22 cellular contexts compared by ENCODE assay signal in the genomic region with DNA sequence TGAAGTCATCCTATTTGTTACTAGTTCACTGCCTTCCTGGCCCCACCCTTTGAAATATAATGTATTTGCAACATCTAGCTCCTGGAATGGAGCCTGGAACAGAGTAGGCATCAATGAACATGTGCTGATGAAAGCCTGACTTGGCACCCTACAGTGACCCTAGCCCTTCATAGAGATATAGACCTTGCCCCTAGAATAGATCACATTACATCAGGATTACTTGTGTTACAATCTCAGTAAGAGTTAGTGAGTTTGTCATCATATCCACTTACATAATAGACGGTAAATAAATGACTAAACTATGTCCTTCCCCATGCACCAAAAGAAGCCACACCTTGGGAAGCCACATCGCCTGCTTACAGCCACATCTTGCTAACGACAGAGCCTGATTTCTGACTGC.
"Had no signal": no experiment of that assay in that cellular context is flagged by ENCODE, and none has a peak within 500 bp of the region (broad histone marks: within the 10 kb centered on the region; RNA-seq: fewer than 3 reads in every experiment).

No MANE protein-coding gene starts in this region.

- DNase-seq: effector memory CD4-positive, alpha-beta T cell; foreskin keratinocyte; immature natural killer cell; kidney; left cardiac atrium; left ventricle myocardium superior; mucosa of descending colon; naive thymus-derived CD8-positive, alpha-beta T cell; psoas muscle; retina; spleen; stimulated activated CD4-positive, alpha-beta T cell treated with anti-CD3 and anti-CD28 coated beads, Interleukin-15, amount 100 ng/mL, for 24 hours; stimulated activated CD4-positive, alpha-beta T cell treated with anti-CD3 and anti-CD28 coated beads, Interleukin-1b, Interleukin-23, amount 100 ng/mL, for 48 hours; stimulated activated CD4-positive, alpha-beta T cell treated with anti-CD3 and anti-CD28 coated beads, Interleukin-4, amount 100 ng/mL, for 24 hours; tibial artery; upper lobe of right lung had no signal

- H3K9me3 ChIP-seq: mucosa of descending colon, neutrophil, psoas muscle, spleen, tibial artery, upper lobe of right lung, vagina had no signal

- H3K4me3 Mint-ChIP-seq: immature natural killer cell; naive thymus-derived CD8-positive, alpha-beta T cell; stimulated activated memory B cell treated with anti-CD40 and anti-IgM and Interleukin-4, amounts not matched to agents 10 μg/mL and 1 μg/mL and 100 μg/mL, for 72 hours; stimulated activated naive CD8-positive, alpha-beta T cell treated with anti-CD3 and anti-CD28 coated beads, Interleukin-15, Interleukin-2, amounts not matched to agents 100 ng/mL and 50 ng/mL, for 24 hours had no signal

- H3K36me3 ChIP-seq: neutrophil, spleen, tibial artery, upper lobe of right lung, vagina had no signal

- H3K4me1 Mint-ChIP-seq: immature natural killer cell; naive thymus-derived CD8-positive, alpha-beta T cell; stimulated activated memory B cell treated with anti-CD40 and anti-IgM and Interleukin-4, amounts not matched to agents 10 μg/mL and 1 μg/mL and 100 μg/mL, for 72 hours had no signal

- H3K27me3 Mint-ChIP-seq: stimulated activated memory B cell treated with anti-CD40 and anti-IgM and Interleukin-4, amounts not matched to agents 10 μg/mL and 1 μg/mL and 100 μg/mL, for 72 hours had no signal

- FAIRE-seq: endometrium, kidney had no signal

- H3K27me3 ChIP-seq: foreskin keratinocyte, spleen, upper lobe of right lung, vagina had no signal

- H3K4me3 ChIP-seq: mucosa of descending colon, psoas muscle, spleen, tibial artery, upper lobe of right lung, vagina had no signal

- H3K27ac Mint-ChIP-seq: immature natural killer cell; naive thymus-derived CD8-positive, alpha-beta T cell; stimulated activated memory B cell treated with anti-CD40 and anti-IgM and Interleukin-4, amounts not matched to agents 10 μg/mL and 1 μg/mL and 100 μg/mL, for 72 hours; stimulated activated naive CD8-positive, alpha-beta T cell treated with anti-CD3 and anti-CD28 coated beads, Interleukin-15, Interleukin-2, amounts not matched to agents 100 ng/mL and 50 ng/mL, for 24 hours had no signal

- H3K36me3 Mint-ChIP-seq: immature natural killer cell; naive thymus-derived CD8-positive, alpha-beta T cell; stimulated activated memory B cell treated with anti-CD40 and anti-IgM and Interleukin-4, amounts not matched to agents 10 μg/mL and 1 μg/mL and 100 μg/mL, for 72 hours had no signal

- ATAC-seq: foreskin keratinocyte; left cardiac atrium; left ventricle myocardium superior; mucosa of descending colon; naive thymus-derived CD8-positive, alpha-beta T cell; psoas muscle; sciatic nerve; stimulated activated memory B cell treated with anti-CD40 and anti-IgM and Interleukin-4, amounts not matched to agents 10 μg/mL and 1 μg/mL and 100 μg/mL, for 72 hours; upper lobe of right lung had no signal

- H3K4me1 ChIP-seq: psoas muscle, tibial artery, upper lobe of right lung had no signal

- H3K27ac ChIP-seq: foreskin keratinocyte, neutrophil, psoas muscle, spleen, tibial artery, upper lobe of right lung, vagina had no signal
